Comparison of ENCODE assay signal across 8 cellular contexts in genomic region chrX:39730671-39731389, GRCh38.
DNase-seq lines count a peak whose midpoint lies in the region; ATAC-seq and TF ChIP-seq lines count a peak whose summit lies in the region.

No MANE protein-coding gene starts in this region.

- H3K9ac ChIP-seq in NT2/D1 (ENCODE audit: insufficient read length, low read depth): peak overlapping the region; percentile 70

- H3K9me3 Mint-ChIP-seq in activated T-cell treated with anti-CD3 and anti-CD28 coated beads, Interleukin-2, amount 50 U/mL, for 24 hours: no peaks in the 10 kb centered on the region
- H3K9me3 Mint-ChIP-seq in naive thymus-derived CD8-positive, alpha-beta T cell: peaks cover 0 to 2% (median 0%) of the 10 kb centered on the region in 9 donors

- H3K27ac Mint-ChIP-seq in activated T-cell treated with anti-CD3 and anti-CD28 coated beads, Interleukin-2, amount 50 U/mL, for 24 hours: no peak overlapping the region
- no peak overlapping the region for H3K27ac Mint-ChIP-seq in naive thymus-derived CD8-positive, alpha-beta T cell

- TF ChIP-seq CTCF in AG09319 (IDR thresholded peaks at IDR 0.05; ENCODE audit: low read depth, low read length): peak; percentile 51
- TF ChIP-seq CTCF in GM20000 (IDR thresholded peaks at IDR 0.05; ENCODE audit: extremely low read depth, missing control alignments): no peak
- TF ChIP-seq CTCF in fibroblast of mammary gland (conservative IDR thresholded peaks at IDR 0.05; ENCODE audit: control insufficient read depth, insufficient read depth, low read depth, low read length): peak; percentile 48

- peaks cover 9% of the 10 kb centered on the region for H3K4me1 Mint-ChIP-seq in activated T-cell treated with anti-CD3 and anti-CD28 coated beads, Interleukin-2, amount 50 U/mL, for 24 hours (ENCODE audit: low read depth)
- H3K4me1 Mint-ChIP-seq in naive thymus-derived CD8-positive, alpha-beta T cell: peaks cover 4 to 7% (median 7%) of the 10 kb centered on the region in 4 donors

- no peak for DNase-seq in AG09319 (ENCODE audit: extremely low read depth, low read depth)
- peak; percentile 67 for DNase-seq in GM20000 (ENCODE audit: low spot score)
- DNase-seq in NT2/D1 (ENCODE audit: low read depth, low spot score): peak; percentile 88
- DNase-seq in activated T-cell treated with anti-CD3 and anti-CD28 coated beads, Interleukin-2, amount 50 U/mL, for 24 hours: peak; percentile 69
- DNase-seq in fibroblast of mammary gland (ENCODE audit: low read depth): peak; percentile 87
- DNase-seq in naive thymus-derived CD8-positive, alpha-beta T cell: peak; percentile 17 to 74 (median 39)
- DNase-seq in stimulated activated naive CD8-positive, alpha-beta T cell treated with anti-CD3 and anti-CD28 coated beads, Interleukin-15, Interleukin-2, amounts not matched to agents 100 U/mL and 50 U/mL, for 24 hours: peak; percentile 64

- peaks cover 60% of the 10 kb centered on the region for H3K27me3 Mint-ChIP-seq in activated T-cell treated with anti-CD3 and anti-CD28 coated beads, Interleukin-2, amount 50 U/mL, for 24 hours
- H3K27me3 Mint-ChIP-seq in naive thymus-derived CD8-positive, alpha-beta T cell: no peaks in the 10 kb centered on the region

- H3K4me3 Mint-ChIP-seq in activated T-cell treated with anti-CD3 and anti-CD28 coated beads, Interleukin-2, amount 50 U/mL, for 24 hours: no peak overlapping the region
- H3K4me3 Mint-ChIP-seq in naive thymus-derived CD8-positive, alpha-beta T cell: peak overlapping the region in 9 of 10 donors; percentile 8 to 75 (median 59)

- no peaks in the 10 kb centered on the region for H3K27me3 ChIP-seq in NT2/D1 (ENCODE audit: insufficient read depth, insufficient read length)

- H3K4me3 ChIP-seq in NT2/D1 (ENCODE audit: insufficient read length, low read depth): no peak overlapping the region
- no peak overlapping the region for H3K4me3 ChIP-seq in fibroblast of mammary gland (ENCODE audit: control insufficient read depth, low read depth, low read length)

- POLR2A ChIA-PET in naive thymus-derived CD8-positive, alpha-beta T cell (lab: Charles Lee): interaction anchor here (1.1 kb wide), 1 partner anchor 447 kb away, joined by 3 read pairs; no protein-coding TSS in a partner anchor

- peaks cover 7% of the 10 kb centered on the region; the same call in 1 of the 2 replicates for H3K9me3 ChIP-seq in NT2/D1 (ENCODE audit: insufficient read depth, low read length)

- peak; percentile 67 to 82 for ATAC-seq in naive thymus-derived CD8-positive, alpha-beta T cell
- ATAC-seq in stimulated activated naive CD8-positive, alpha-beta T cell treated with anti-CD3 and anti-CD28 coated beads, Interleukin-15, Interleukin-2, amounts not matched to agents 100 U/mL and 50 U/mL, for 24 hours: peak; percentile 89
- no peak for ATAC-seq in HG02610 (IDR thresholded peaks at IDR 0.05; ENCODE audit: unreplicated experiment)

- no peaks in the 10 kb centered on the region for H3K36me3 ChIP-seq in NT2/D1 (ENCODE audit: insufficient read depth, insufficient read length, low read length)

- H3K36me3 Mint-ChIP-seq in activated T-cell treated with anti-CD3 and anti-CD28 coated beads, Interleukin-2, amount 50 U/mL, for 24 hours (ENCODE audit: low read depth): no peaks in the 10 kb centered on the region
- H3K36me3 Mint-ChIP-seq in naive thymus-derived CD8-positive, alpha-beta T cell: no peaks in the 10 kb centered on the region

- peaks cover 14% of the 10 kb centered on the region for H3K4me1 ChIP-seq in NT2/D1 (ENCODE audit: insufficient read depth, insufficient read length)
